8 cellular contexts compared by ENCODE assay signal in the genomic region with DNA sequence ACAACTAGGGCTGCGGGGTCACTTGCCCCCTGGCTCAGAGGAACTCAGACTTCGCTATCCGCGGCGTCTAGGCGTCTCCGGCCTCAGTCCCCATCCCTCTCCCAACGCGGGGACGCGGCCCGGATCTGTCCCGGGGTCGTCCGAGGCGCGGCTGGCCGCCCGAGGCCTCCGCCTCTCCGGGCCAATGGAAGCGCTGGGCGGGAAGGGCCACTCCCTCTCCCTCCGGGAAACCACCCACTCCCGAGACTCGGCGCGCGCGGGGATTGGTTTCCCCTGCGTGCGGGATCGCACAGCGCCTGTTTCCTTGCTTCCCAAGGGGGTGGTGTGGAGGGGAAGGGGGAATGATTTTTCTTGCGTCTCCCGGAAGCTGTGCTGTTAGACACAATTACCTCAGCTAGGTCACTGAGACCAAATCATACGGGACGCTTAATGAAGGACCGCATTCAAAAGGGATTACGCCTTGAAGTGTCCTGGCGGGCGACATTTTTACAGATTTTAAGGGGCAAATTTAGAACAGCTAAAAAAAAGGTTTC. TPM values are rescaled to one million over a fixed set of nuclear protein-coding genes. Genes with fewer than 3 reads are reported as not detected.
DNase-seq lines count a peak whose midpoint lies in the region; ATAC-seq, FAIRE-seq and TF ChIP-seq lines count a peak whose summit lies in the region.

No MANE protein-coding gene starts in this region.

- H4K20me1 ChIP-seq in H1 (replicated peaks in 1 of 2; ENCODE audit: control insufficient read depth in 1 of 2, insufficient read depth in 2 of 2, low read length in 2 of 2): peaks cover 6% of the 10 kb centered on the region in 2 experiments

- no peaks in the 10 kb centered on the region for H3K79me2 ChIP-seq in H1 (ENCODE audit: control insufficient read depth in 1 of 2, insufficient read depth in 2 of 2, low read length in 2 of 2)

- peaks cover 0 to 5% (median 2%) of the 10 kb centered on the region in 4 experiments; a peak in 3 of 7 replicates for H3K4me1 ChIP-seq in H1 (replicated peaks in 1 of 4; ENCODE audit: control insufficient read depth in 3 of 4, insufficient read depth in 4 of 4, low read length in 3 of 4)
- no peaks in the 10 kb centered on the region for H3K4me1 ChIP-seq in mesenchymal stem cell (ENCODE audit: control insufficient read depth, insufficient read depth, low read depth, low read length)
- peaks cover 0 to 14% of the 10 kb centered on the region in 2 donors for H3K4me1 ChIP-seq in thoracic aorta (ENCODE audit: control insufficient read depth in 1 of 2, low read depth in 2 of 2)

- no peaks in the 10 kb centered on the region for H3K27me3 Mint-ChIP-seq in T-helper 17 cell

- no peak for TF ChIP-seq RAD21 in H1 (IDR thresholded peaks at IDR 0.05 in 1 of 2, conservative IDR thresholded peaks at IDR 0.05 in 1 of 2; ENCODE audit: low read depth in 2 of 2, low read length in 2 of 2)

- CTCF ChIA-PET in H1 (lab: Charles Lee; ENCODE audit: partially characterized antibody): interaction anchor here (0.6 to 5.8 kb wide), 15 partner anchors 9 to 179 kb away, joined by 3 to 29 read pairs (median 3); no protein-coding TSS in a partner anchor

- H3K4ac ChIP-seq in H1 (replicated peaks; ENCODE audit: insufficient read length, low read depth, low read length) (no peak overlapping the region), mesenchymal stem cell (ENCODE audit: low read depth in 1 of 2, low read length in 2 of 2) (no peak overlapping the region)

- H3K14ac ChIP-seq in H1 (ENCODE audit: insufficient read length) (no peak overlapping the region), mesenchymal stem cell (ENCODE audit: low read length in 2 of 2) (no peak overlapping the region)

- H2AK5ac ChIP-seq in H1 (ENCODE audit: low read depth, low read length): no peak overlapping the region
- H2AK5ac ChIP-seq in mesenchymal stem cell (ENCODE audit: low read length, severe bottlenecking): no peak overlapping the region

- H2BK15ac ChIP-seq in H1 (ENCODE audit: low read length) (no peak overlapping the region), mesenchymal stem cell (ENCODE audit: low read depth, poor library complexity, severe bottlenecking) (peak overlapping the region; percentile 29)

- peak overlapping the region; percentile 98 for H3K27ac Mint-ChIP-seq in T-helper 17 cell

- ATAC-seq in GM19328 (IDR thresholded peaks at IDR 0.05; ENCODE audit: unreplicated experiment): peak; percentile 1
- peak; percentile 3 for ATAC-seq in T-helper 17 cell
- ATAC-seq in thoracic aorta (ENCODE audit: insufficient number of reproducible peaks, low FRiP score, low read depth): peak; percentile 67

- H3K4me3 ChIP-seq in H1 (ENCODE audit: extremely low read depth in 1 of 4, insufficient read depth in 2 of 4, low read depth in 3 of 4, low read length in 4 of 4) (peak overlapping the region; percentile 59 to 82 (median 64)), mesenchymal stem cell (ENCODE audit: insufficient read depth in 1 of 2, low read depth in 1 of 2, low read length in 2 of 2) (peak overlapping the region; percentile 73 to 90), thoracic aorta (peak overlapping the region; percentile 90)

- H3K4me2 ChIP-seq in H1 (ENCODE audit: insufficient read depth in 1 of 2, low read depth in 2 of 2, low read length in 2 of 2) (peak overlapping the region; percentile 75 to 83), mesenchymal stem cell (ENCODE audit: low read length, poor library complexity, severe bottlenecking) (peak overlapping the region; percentile 81)

- TF ChIP-seq EP300 in H1 (IDR thresholded peaks at IDR 0.05; ENCODE audit: borderline replicate concordance in 1 of 2, low read depth in 2 of 2, low read length in 2 of 2): no peak

- peaks cover 19% of the 10 kb centered on the region for H3K4me1 Mint-ChIP-seq in T-helper 17 cell

- H3K9ac ChIP-seq in H1 (replicated peaks in 1 of 4; ENCODE audit: extremely low read depth in 1 of 4, low read depth in 3 of 4, low read length in 3 of 4) (peak overlapping the region in 1 of 4 experiments; percentile 20; a peak in 1 of 7 replicates), mesenchymal stem cell (ENCODE audit: low read length) (peak overlapping the region; percentile 76)

- H3K27me3 ChIP-seq in H1 (replicated peaks in 1 of 4; ENCODE audit: control insufficient read depth in 3 of 4, extremely low read depth in 1 of 4, insufficient read depth in 3 of 4, low read length in 3 of 4) (peaks cover 23 to 62% (median 42%) of the 10 kb centered on the region in 4 experiments), mesenchymal stem cell (ENCODE audit: control insufficient read depth in 1 of 2, insufficient read depth in 1 of 2, low read length in 2 of 2) (no peaks in the 10 kb centered on the region), thoracic aorta (replicated peaks; ENCODE audit: insufficient read depth) (no peaks in the 10 kb centered on the region)

- no peak overlapping the region for H3K27ac ChIP-seq in H1 (ENCODE audit: low read depth, low read length)
- H3K27ac ChIP-seq in mesenchymal stem cell (ENCODE audit: low read length, poor library complexity, severe bottlenecking): no peak overlapping the region
- H3K27ac ChIP-seq in thoracic aorta: peak overlapping the region; percentile 59 to 74

- H3K4me3 Mint-ChIP-seq in T-helper 17 cell: peak overlapping the region; percentile 96

- H2BK5ac ChIP-seq in H1 (ENCODE audit: low read depth, low read length) (no peak overlapping the region), mesenchymal stem cell (ENCODE audit: low read depth, low read length, poor library complexity, severe bottlenecking) (no peak overlapping the region)

- H4K91ac ChIP-seq in H1 (replicated peaks; ENCODE audit: insufficient read length, low read length): no peak overlapping the region
- no peak overlapping the region for H4K91ac ChIP-seq in mesenchymal stem cell (ENCODE audit: low read length)

- POLR2A ChIA-PET in H1 (lab: Charles Lee; ENCODE audit: partially characterized antibody): interaction anchor here (0.6 to 1.5 kb wide), 3 partner anchors 9 to 29 kb away, joined by 3 to 6 read pairs (median 3); no protein-coding TSS in a partner anchor

- H4K5ac ChIP-seq in H1 (ENCODE audit: insufficient read length, low read depth, low read length): no peak overlapping the region

- H4K8ac ChIP-seq in H1 (ENCODE audit: extremely low read depth, insufficient read depth, low read length): no peak overlapping the region
- peak overlapping the region; percentile 19 for H4K8ac ChIP-seq in mesenchymal stem cell (ENCODE audit: low read length)

- H3K79me1 ChIP-seq in H1 (ENCODE audit: low read depth, low read length) (no peaks in the 10 kb centered on the region), mesenchymal stem cell (replicated peaks; ENCODE audit: low read length, poor library complexity, severe bottlenecking) (no peaks in the 10 kb centered on the region)

- H2BK12ac ChIP-seq in H1 (ENCODE audit: low read depth, low read length) (no peak overlapping the region), mesenchymal stem cell (ENCODE audit: low read length in 2 of 2) (peak overlapping the region in 1 of 2 experiments; percentile 31)

- no peak overlapping the region for H3K56ac ChIP-seq in H1 (replicated peaks; ENCODE audit: insufficient read length, low read depth, low read length)

- H3K18ac ChIP-seq in H1 (ENCODE audit: extremely low read depth, low read length) (no peak overlapping the region), mesenchymal stem cell (ENCODE audit: low read depth in 1 of 2, low read length in 2 of 2) (peak overlapping the region in 1 of 2 experiments; percentile 84)

- WGBS in H1 (ENCODE audit: extremely low coverage in 1 of 2, insufficient coverage in 1 of 2, insufficient read length in 1 of 2, insufficient replicate concordance in 2 of 2, low coverage in 1 of 2, low lambda C conversion rate in 2 of 2, missing lambda C conversion rate in 1 of 2), 2 experiments: 2% methylated on average over 42 of the region's 42 CpGs; no CpG with 5 or more reads in 1 of the 2 experiments
- WGBS in mesenchymal stem cell: 2% methylated on average over 34 of the region's 42 CpGs

- TF ChIP-seq CTCF in H1 (IDR thresholded peaks at IDR 0.05; ENCODE audit: control extremely low read depth in 1 of 3, insufficient read depth in 1 of 3, low read depth in 1 of 3, low read length in 3 of 3) (0 out of 4 replicates have a peak, but pooled peaks of 1 of the 3 experiments have one; percentile 0), thoracic aorta (IDR thresholded peaks at IDR 0.05) (no peak)

- H2BK20ac ChIP-seq in H1 (ENCODE audit: low read length): no peak overlapping the region

- no peak for TF ChIP-seq POLR2A in H1 (IDR thresholded peaks at IDR 0.05; ENCODE audit: control extremely low read depth in 1 of 2, low read depth in 2 of 2, low read length in 2 of 2)

- H3K23ac ChIP-seq in H1 (ENCODE audit: insufficient read length) (no peak overlapping the region), mesenchymal stem cell (ENCODE audit: low read length in 2 of 2) (no peak overlapping the region)

- H3K36me3 ChIP-seq in H1 (ENCODE audit: control insufficient read depth in 2 of 4, insufficient read depth in 4 of 4, low read length in 3 of 4): no peaks in the 10 kb centered on the region
- no peaks in the 10 kb centered on the region for H3K36me3 ChIP-seq in mesenchymal stem cell (ENCODE audit: control insufficient read depth in 1 of 2, insufficient read depth in 2 of 2, low read depth in 1 of 2, low read length in 2 of 2)
- no peaks in the 10 kb centered on the region for H3K36me3 ChIP-seq in thoracic aorta

- H2BK120ac ChIP-seq in H1 (replicated peaks; ENCODE audit: low read depth, low read length): no peak overlapping the region
- no peak overlapping the region for H2BK120ac ChIP-seq in mesenchymal stem cell (ENCODE audit: low read depth, low read length)

- H3K36me3 Mint-ChIP-seq in T-helper 17 cell (ENCODE audit: low read depth): no peaks in the 10 kb centered on the region

- H3K23me2 ChIP-seq in H1 (ENCODE audit: low read depth, low read length): peaks cover 8% of the 10 kb centered on the region; the same call in 1 of the 2 replicates

- FAIRE-seq in H1 (lab: Jason Lieb, UNC): no peak

- DNase-seq in AG08395 (ENCODE audit: low spot score) (peak; percentile 33), LHCN-M2 (ENCODE audit: low read depth) (peak; percentile 84), T-helper 17 cell (peak in 2 of 3 donors; percentile 23 to 26), H1 (ENCODE audit: low read depth in 1 of 2, low spot score in 2 of 2) (peak in 1 of 2 experiments; percentile 87), mesenchymal stem cell (peak; percentile 81), thoracic aorta (ENCODE audit: low spot score) (peak; percentile 15)
- DNase-seq in stimulated activated CD8-positive, alpha-beta memory T cell treated with anti-CD3 and anti-CD28 coated beads, Interleukin-4, amount 100 ng/mL, for 48 hours: no peak

- H3K9me3 ChIP-seq in T-helper 17 cell (ENCODE audit: control insufficient read depth, low read length, poor library complexity, severe bottlenecking) (no peaks in the 10 kb centered on the region), H1 (ENCODE audit: insufficient read depth in 2 of 2, low read depth in 1 of 2, low read length in 1 of 2) (no peaks in the 10 kb centered on the region), mesenchymal stem cell (ENCODE audit: control insufficient read depth, low read length) (no peaks in the 10 kb centered on the region), thoracic aorta (no peaks in the 10 kb centered on the region)

- H2AFZ ChIP-seq in H1 (ENCODE audit: low read length): no peak overlapping the region
- peak overlapping the region; percentile 94 for H2AFZ ChIP-seq in mesenchymal stem cell (ENCODE audit: low read depth, low read length)

RNA-seq across cellular contexts. Expression of gene NR2F1, which starts 38.4 kb away (rescaled TPM):
- 16.8 and 17.1 TPM in 2 replicates for total RNA-seq in LHCN-M2 (2014; rRNA removed)
- polyA plus RNA-seq in LHCN-M2 (2012): 14.0 TPM
- not detected for total RNA-seq in T-helper 17 cell
- not detected in 2 replicates for total RNA-seq in H1 (2021; fragmentation: NEBNext Ultra II Directional; extraction: Animal tissue kit (Norgen Biotek cat#: 25700))
- 0.17 TPM in 1 of 2 replicates, not detected in the other for polyA plus RNA-seq in H1 (2011; rRNA removed)
- 0.27 TPM for polyA plus RNA-seq in H1 (2011; cell fraction: cytosol; rRNA removed)
- polyA plus RNA-seq in H1 (2011; cell fraction: nucleus; rRNA removed): 0.20 TPM
- polyA plus RNA-seq in H1 (2012, experiment 1 of 2): 0.17 to 0.59 TPM (median 0.49 TPM) in 4 replicates
- polyA plus RNA-seq in H1 (2012, experiment 2 of 2): not detected
- 0.02 TPM for polyA plus RNA-seq in H1 (2013, experiment 1 of 2)
- not detected for polyA plus RNA-seq in H1 (2013, experiment 2 of 2)
- 0.13 TPM in 1 of 2 replicates, not detected in the other for polyA minus RNA-seq in H1 (2011; rRNA and poly(A)+ RNA removed)
- polyA minus RNA-seq in H1 (2011; cell fraction: cytosol; rRNA and poly(A)+ RNA removed): 2.1 TPM
- 0.90 TPM for polyA minus RNA-seq in H1 (2011; cell fraction: nucleus; rRNA and poly(A)+ RNA removed)
- 206 TPM for polyA plus RNA-seq in mesenchymal stem cell (2013, experiment 1 of 2)
- polyA plus RNA-seq in mesenchymal stem cell (2013, experiment 2 of 2): 191 TPM
- 1 to 10 TPM; 1.1 to 3.4 TPM for total RNA-seq in thoracic aorta

RNA-seq across cellular contexts. Expression of gene NR2F1-AS1, which starts 40.4 kb away (rescaled TPM):
- total RNA-seq in LHCN-M2 (2014; rRNA removed): 10.4 and 10.8 TPM in 2 replicates
- polyA plus RNA-seq in LHCN-M2 (2012): 33.4 TPM
- total RNA-seq in T-helper 17 cell: not detected
- total RNA-seq in H1 (2021; fragmentation: NEBNext Ultra II Directional; extraction: Animal tissue kit (Norgen Biotek cat#: 25700)): 1.6 and 2.1 TPM in 2 replicates
- polyA plus RNA-seq in H1 (2011; rRNA removed): 1.1 and 5.6 TPM in 2 replicates
- 2.2 TPM for polyA plus RNA-seq in H1 (2011; cell fraction: cytosol; rRNA removed)
- polyA plus RNA-seq in H1 (2011; cell fraction: nucleus; rRNA removed): 0.88 TPM
- polyA plus RNA-seq in H1 (2012, experiment 1 of 2): 1.8 to 4.0 TPM (median 2.9 TPM) in 4 replicates
- 1.4 TPM for polyA plus RNA-seq in H1 (2012, experiment 2 of 2)
- 4.1 TPM for polyA plus RNA-seq in H1 (2013, experiment 1 of 2)
- 3.5 TPM for polyA plus RNA-seq in H1 (2013, experiment 2 of 2)
- polyA minus RNA-seq in H1 (2011; rRNA and poly(A)+ RNA removed): 0.69 and 1.7 TPM in 2 replicates
- not detected for polyA minus RNA-seq in H1 (2011; cell fraction: cytosol; rRNA and poly(A)+ RNA removed)
- polyA minus RNA-seq in H1 (2011; cell fraction: nucleus; rRNA and poly(A)+ RNA removed): 3.4 TPM
- 49.8 TPM for polyA plus RNA-seq in mesenchymal stem cell (2013, experiment 1 of 2)
- 50.1 TPM for polyA plus RNA-seq in mesenchymal stem cell (2013, experiment 2 of 2)
- total RNA-seq in thoracic aorta: 1 to 10 TPM in 1 of 2 donors, under 1 TPM in 1; 0.54 to 8.7 TPM

Comparison
In these comparisons a context has a peak if more than half of its experiments do, and no peak if none do; other contexts are left out.
1. ATAC-seq: peak in every context shown above with its lines; median percentile 67 in thoracic aorta; 3 in T-helper 17 cell; 1 in GM19328.
2. H3K27ac ChIP-seq: peak in thoracic aorta (2 of 2); none in H1 (single experiment) and mesenchymal stem cell (single experiment).
3. Peak in every context shown above with its lines, with median percentiles within 50 percentile points of each other: H3K4me3 ChIP-seq.